Comparison of ENCODE assay signal across 8 cellular contexts in the genomic region with DNA sequence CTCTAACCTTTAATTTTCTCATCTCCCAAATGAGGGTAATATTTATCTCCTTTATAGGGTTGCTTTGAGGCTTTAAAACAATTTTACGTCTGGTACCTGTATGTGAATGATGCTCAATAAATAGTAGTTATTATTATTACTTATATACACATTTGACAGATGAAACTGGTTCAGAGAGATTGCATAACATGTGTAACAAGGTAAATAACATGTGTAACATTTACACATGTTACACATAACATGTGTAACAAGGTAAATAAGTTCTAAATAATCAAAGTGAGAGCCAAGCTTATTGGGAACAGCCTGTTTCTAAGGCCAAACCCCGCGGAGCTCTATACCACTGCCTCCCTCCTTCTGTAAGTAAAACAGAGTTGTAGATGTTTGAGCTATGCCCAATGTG.
"Had no signal": no experiment of that assay in that cellular context is flagged by ENCODE, and none has a peak within 500 bp of the region (broad histone marks: within the 10 kb centered on the region; RNA-seq: fewer than 3 reads in every experiment).

No MANE protein-coding gene starts in this region.

- FAIRE-seq: G401.6, GM12878, GM12891, GM12892, GM18507, GM19239 had no signal

- H3K4me3 ChIP-seq: GM12878 had no signal

- ATAC-seq: GM12878 had no signal

- DNase-seq: GDM1, GF-D8 had no signal
